ENCODE assay signal across 1 cellular context in the genomic region with DNA sequence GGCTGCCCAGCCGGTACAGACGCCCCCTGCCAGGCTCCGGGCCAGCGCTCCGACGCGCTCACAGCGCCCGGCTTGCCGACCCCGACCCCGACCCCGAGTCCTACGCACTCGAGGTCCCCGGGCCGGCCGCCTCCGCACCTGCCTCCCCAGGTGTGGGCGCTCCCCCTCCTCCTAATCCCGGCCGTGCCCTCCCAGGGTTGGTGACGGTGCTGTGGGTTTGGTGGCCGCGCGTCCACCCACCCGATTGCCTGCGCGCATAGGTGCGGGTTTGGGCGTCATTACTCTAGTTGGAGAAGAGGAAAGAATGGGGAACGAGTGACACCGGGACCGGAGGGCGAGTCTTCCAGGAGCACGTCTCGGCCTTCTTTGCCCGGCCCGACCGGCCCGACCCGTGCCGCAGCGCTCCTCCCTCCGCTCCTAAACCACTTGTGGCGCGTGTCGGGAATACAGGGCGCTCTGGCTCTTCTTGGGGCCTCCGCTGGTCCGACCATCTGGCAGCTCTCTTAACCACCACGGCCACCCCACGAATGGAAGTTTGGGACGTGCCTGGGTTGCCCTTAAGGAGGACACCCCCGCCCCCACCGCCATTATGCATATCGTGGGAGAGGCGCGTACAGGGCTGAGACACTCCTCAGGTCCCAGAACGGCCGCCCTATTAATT.
TF ChIP-seq lines count a peak whose summit lies in the region.

No MANE protein-coding gene starts in this region.

TF ChIP-seq in K562, 482 proteins besides CTCF, POLR2A, EP300 and RAD21 (continued from another document and continues in another):
- TF ChIP-seq RBM15 (IDR thresholded peaks at IDR 0.05; ENCODE audit: insufficient read depth, low read length) (no peak), GATAD2B (IDR thresholded peaks at IDR 0.05; ENCODE audit: borderline replicate concordance) (no peak), KAT7 (CRISPR knock-in tag; IDR thresholded peaks at IDR 0.05; ENCODE audit: borderline replicate concordance) (0 out of 2 replicates have a peak, but pooled peaks have one; percentile 15), NCOA1 (IDR thresholded peaks at IDR 0.05; ENCODE audit: low read depth) (no peak), YY1 (IDR thresholded peaks at IDR 0.05; ENCODE audit: borderline replicate concordance in 1 of 3, control insufficient read depth in 1 of 3, extremely low read depth in 1 of 3, insufficient read depth in 3 of 3, insufficient read length in 1 of 3, insufficient replicate concordance in 2 of 3, low read depth in 1 of 3, low read length in 2 of 3) (peak; percentile 1 to 76 (median 21)), JUN (IDR thresholded peaks at IDR 0.05; ENCODE audit: borderline replicate concordance, low read depth, low read length) (no peak), JUN (CRISPR knock-in tag; IDR thresholded peaks at IDR 0.05; ENCODE audit: borderline replicate concordance) (0 out of 2 replicates have a peak, but pooled peaks have one; percentile 49), ZNF224 (CRISPR knock-in tag; IDR thresholded peaks at IDR 0.05) (no peak), KDM2B (CRISPR knock-in tag; IDR thresholded peaks at IDR 0.05) (no peak), RCOR1 (IDR thresholded peaks at IDR 0.05; ENCODE audit: borderline replicate concordance in 1 of 2, low read depth in 2 of 2, low read length in 2 of 2) (no peak), CHD1 (IDR thresholded peaks at IDR 0.05; ENCODE audit: low read length) (peak; percentile 62), FOXK1 (CRISPR knock-in tag; IDR thresholded peaks at IDR 0.05; ENCODE audit: borderline replicate concordance) (0 out of 2 replicates have a peak, but pooled peaks have one; percentile 35), TRIM24 (IDR thresholded peaks at IDR 0.05) (0 out of 4 replicates have a peak, but pooled peaks of 1 of the 2 experiments have one; percentile 9), MAZ (CRISPR knock-in tag; conservative IDR thresholded peaks at IDR 0.05 in 1 of 2, IDR thresholded peaks at IDR 0.05 in 1 of 2) (peak; percentile 52 to 56; a peak in 3 of 4 replicates), ZNF696 (CRISPR knock-in tag; conservative IDR thresholded peaks at IDR 0.05) (no peak), SMAD3 (CRISPR knock-in tag; conservative IDR thresholded peaks at IDR 0.05) (no peak), HDAC2 (IDR thresholded peaks at IDR 0.05) (0 out of 2 replicates have a peak, but pooled peaks have one; percentile 32), ZKSCAN8 (CRISPR knock-in tag; IDR thresholded peaks at IDR 0.05) (0 out of 2 replicates have a peak, but pooled peaks have one; percentile 21), SNRNP70 (optimal IDR thresholded peaks at IDR 0.05; ENCODE audit: low read depth, low read length) (no peak), HMG20B (CRISPR knock-in tag; IDR thresholded peaks at IDR 0.05) (no peak), ZNF431 (CRISPR knock-in tag; IDR thresholded peaks at IDR 0.05) (no peak), ELF4 (CRISPR knock-in tag; IDR thresholded peaks at IDR 0.05) (peak; percentile 76; the same call in 1 of the 2 replicates), MED1 (CRISPR knock-in tag; IDR thresholded peaks at IDR 0.05; ENCODE audit: borderline replicate concordance) (no peak), TAF7 (tag; IDR thresholded peaks at IDR 0.05) (no peak; the same call in 1 of the 2 replicates), ZNF239 (CRISPR knock-in tag; IDR thresholded peaks at IDR 0.05) (no peak), RFX7 (CRISPR knock-in tag; IDR thresholded peaks at IDR 0.05) (no peak), SIRT6 (IDR thresholded peaks at IDR 0.05; ENCODE audit: low read depth, low read length) (no peak), ZC3H4 (CRISPR knock-in tag; IDR thresholded peaks at IDR 0.05; ENCODE audit: borderline replicate concordance) (peak; percentile 87), SLC30A9 (CRISPR knock-in tag; IDR thresholded peaks at IDR 0.05) (no peak), ZC3H8 (IDR thresholded peaks at IDR 0.05) (0 out of 2 replicates have a peak, but pooled peaks have one; percentile 69), PML (IDR thresholded peaks at IDR 0.05; ENCODE audit: low read length) (peak; percentile 89), YBX1 (IDR thresholded peaks at IDR 0.05) (no peak), PURB (CRISPR knock-in tag; IDR thresholded peaks at IDR 0.05; ENCODE audit: low read depth) (no peak), STAT5A (IDR thresholded peaks at IDR 0.05; ENCODE audit: borderline replicate concordance, low read length) (no peak), SMARCC2 (IDR thresholded peaks at IDR 0.05; ENCODE audit: low read depth) (no peak), POLR2B (IDR thresholded peaks at IDR 0.05; ENCODE audit: low read depth, partially characterized antibody) (peak; percentile 56), ZNF589 (CRISPR knock-in tag; IDR thresholded peaks at IDR 0.05; ENCODE audit: low read depth) (no peak), ZBED1 (IDR thresholded peaks at IDR 0.05) (no peak), CBX1 (IDR thresholded peaks at IDR 0.05; ENCODE audit: low read depth) (peak; percentile 97)
- TF ChIP-seq, protein P1, sequence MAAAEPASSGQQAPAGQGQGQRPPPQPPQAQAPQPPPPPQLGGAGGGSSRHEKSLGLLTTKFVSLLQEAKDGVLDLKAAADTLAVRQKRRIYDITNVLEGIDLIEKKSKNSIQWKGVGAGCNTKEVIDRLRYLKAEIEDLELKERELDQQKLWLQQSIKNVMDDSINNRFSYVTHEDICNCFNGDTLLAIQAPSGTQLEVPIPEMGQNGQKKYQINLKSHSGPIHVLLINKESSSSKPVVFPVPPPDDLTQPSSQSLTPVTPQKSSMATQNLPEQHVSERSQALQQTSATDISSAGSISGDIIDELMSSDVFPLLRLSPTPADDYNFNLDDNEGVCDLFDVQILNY (CRISPR knock-in tag; IDR thresholded peaks at IDR 0.05): no peak
- TF ChIP-seq, protein P2, sequence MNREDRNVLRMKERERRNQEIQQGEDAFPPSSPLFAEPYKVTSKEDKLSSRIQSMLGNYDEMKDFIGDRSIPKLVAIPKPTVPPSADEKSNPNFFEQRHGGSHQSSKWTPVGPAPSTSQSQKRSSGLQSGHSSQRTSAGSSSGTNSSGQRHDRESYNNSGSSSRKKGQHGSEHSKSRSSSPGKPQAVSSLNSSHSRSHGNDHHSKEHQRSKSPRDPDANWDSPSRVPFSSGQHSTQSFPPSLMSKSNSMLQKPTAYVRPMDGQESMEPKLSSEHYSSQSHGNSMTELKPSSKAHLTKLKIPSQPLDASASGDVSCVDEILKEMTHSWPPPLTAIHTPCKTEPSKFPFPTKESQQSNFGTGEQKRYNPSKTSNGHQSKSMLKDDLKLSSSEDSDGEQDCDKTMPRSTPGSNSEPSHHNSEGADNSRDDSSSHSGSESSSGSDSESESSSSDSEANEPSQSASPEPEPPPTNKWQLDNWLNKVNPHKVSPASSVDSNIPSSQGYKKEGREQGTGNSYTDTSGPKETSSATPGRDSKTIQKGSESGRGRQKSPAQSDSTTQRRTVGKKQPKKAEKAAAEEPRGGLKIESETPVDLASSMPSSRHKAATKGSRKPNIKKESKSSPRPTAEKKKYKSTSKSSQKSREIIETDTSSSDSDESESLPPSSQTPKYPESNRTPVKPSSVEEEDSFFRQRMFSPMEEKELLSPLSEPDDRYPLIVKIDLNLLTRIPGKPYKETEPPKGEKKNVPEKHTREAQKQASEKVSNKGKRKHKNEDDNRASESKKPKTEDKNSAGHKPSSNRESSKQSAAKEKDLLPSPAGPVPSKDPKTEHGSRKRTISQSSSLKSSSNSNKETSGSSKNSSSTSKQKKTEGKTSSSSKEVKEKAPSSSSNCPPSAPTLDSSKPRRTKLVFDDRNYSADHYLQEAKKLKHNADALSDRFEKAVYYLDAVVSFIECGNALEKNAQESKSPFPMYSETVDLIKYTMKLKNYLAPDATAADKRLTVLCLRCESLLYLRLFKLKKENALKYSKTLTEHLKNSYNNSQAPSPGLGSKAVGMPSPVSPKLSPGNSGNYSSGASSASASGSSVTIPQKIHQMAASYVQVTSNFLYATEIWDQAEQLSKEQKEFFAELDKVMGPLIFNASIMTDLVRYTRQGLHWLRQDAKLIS (CRISPR knock-in tag; IDR thresholded peaks at IDR 0.05): 0 out of 2 replicates have a peak, but pooled peaks have one; percentile 15
- TF ChIP-seq, protein P3, sequence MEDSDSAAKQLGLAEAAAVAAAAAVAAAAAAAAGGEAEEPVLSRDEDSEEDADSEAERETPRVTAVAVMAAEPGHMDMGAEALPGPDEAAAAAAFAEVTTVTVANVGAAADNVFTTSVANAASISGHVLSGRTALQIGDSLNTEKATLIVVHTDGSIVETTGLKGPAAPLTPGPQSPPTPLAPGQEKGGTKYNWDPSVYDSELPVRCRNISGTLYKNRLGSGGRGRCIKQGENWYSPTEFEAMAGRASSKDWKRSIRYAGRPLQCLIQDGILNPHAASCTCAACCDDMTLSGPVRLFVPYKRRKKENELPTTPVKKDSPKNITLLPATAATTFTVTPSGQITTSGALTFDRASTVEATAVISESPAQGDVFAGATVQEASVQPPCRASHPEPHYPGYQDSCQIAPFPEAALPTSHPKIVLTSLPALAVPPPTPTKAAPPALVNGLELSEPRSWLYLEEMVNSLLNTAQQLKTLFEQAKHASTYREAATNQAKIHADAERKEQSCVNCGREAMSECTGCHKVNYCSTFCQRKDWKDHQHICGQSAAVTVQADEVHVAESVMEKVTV (CRISPR knock-in tag; IDR thresholded peaks at IDR 0.05): no peak
- TF ChIP-seq, protein P4, sequence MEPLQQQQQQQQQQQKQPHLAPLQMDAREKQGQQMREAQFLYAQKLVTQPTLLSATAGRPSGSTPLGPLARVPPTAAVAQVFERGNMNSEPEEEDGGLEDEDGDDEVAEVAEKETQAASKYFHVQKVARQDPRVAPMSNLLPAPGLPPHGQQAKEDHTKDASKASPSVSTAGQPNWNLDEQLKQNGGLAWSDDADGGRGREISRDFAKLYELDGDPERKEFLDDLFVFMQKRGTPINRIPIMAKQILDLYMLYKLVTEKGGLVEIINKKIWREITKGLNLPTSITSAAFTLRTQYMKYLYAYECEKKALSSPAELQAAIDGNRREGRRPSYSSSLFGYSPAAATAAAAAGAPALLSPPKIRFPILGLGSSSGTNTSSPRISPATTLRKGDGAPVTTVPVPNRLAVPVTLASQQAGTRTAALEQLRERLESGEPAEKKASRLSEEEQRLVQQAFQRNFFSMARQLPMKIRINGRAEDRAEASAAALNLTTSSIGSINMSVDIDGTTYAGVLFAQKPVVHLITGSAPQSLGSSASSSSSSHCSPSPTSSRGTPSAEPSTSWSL (CRISPR knock-in tag; IDR thresholded peaks at IDR 0.05; ENCODE audit: borderline replicate concordance): no peak
- TF ChIP-seq, protein P5, sequence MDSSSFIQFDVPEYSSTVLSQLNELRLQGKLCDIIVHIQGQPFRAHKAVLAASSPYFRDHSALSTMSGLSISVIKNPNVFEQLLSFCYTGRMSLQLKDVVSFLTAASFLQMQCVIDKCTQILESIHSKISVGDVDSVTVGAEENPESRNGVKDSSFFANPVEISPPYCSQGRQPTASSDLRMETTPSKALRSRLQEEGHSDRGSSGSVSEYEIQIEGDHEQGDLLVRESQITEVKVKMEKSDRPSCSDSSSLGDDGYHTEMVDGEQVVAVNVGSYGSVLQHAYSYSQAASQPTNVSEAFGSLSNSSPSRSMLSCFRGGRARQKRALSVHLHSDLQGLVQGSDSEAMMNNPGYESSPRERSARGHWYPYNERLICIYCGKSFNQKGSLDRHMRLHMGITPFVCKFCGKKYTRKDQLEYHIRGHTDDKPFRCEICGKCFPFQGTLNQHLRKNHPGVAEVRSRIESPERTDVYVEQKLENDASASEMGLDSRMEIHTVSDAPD (CRISPR knock-in tag; IDR thresholded peaks at IDR 0.05): no peak
- TF ChIP-seq, protein P6, sequence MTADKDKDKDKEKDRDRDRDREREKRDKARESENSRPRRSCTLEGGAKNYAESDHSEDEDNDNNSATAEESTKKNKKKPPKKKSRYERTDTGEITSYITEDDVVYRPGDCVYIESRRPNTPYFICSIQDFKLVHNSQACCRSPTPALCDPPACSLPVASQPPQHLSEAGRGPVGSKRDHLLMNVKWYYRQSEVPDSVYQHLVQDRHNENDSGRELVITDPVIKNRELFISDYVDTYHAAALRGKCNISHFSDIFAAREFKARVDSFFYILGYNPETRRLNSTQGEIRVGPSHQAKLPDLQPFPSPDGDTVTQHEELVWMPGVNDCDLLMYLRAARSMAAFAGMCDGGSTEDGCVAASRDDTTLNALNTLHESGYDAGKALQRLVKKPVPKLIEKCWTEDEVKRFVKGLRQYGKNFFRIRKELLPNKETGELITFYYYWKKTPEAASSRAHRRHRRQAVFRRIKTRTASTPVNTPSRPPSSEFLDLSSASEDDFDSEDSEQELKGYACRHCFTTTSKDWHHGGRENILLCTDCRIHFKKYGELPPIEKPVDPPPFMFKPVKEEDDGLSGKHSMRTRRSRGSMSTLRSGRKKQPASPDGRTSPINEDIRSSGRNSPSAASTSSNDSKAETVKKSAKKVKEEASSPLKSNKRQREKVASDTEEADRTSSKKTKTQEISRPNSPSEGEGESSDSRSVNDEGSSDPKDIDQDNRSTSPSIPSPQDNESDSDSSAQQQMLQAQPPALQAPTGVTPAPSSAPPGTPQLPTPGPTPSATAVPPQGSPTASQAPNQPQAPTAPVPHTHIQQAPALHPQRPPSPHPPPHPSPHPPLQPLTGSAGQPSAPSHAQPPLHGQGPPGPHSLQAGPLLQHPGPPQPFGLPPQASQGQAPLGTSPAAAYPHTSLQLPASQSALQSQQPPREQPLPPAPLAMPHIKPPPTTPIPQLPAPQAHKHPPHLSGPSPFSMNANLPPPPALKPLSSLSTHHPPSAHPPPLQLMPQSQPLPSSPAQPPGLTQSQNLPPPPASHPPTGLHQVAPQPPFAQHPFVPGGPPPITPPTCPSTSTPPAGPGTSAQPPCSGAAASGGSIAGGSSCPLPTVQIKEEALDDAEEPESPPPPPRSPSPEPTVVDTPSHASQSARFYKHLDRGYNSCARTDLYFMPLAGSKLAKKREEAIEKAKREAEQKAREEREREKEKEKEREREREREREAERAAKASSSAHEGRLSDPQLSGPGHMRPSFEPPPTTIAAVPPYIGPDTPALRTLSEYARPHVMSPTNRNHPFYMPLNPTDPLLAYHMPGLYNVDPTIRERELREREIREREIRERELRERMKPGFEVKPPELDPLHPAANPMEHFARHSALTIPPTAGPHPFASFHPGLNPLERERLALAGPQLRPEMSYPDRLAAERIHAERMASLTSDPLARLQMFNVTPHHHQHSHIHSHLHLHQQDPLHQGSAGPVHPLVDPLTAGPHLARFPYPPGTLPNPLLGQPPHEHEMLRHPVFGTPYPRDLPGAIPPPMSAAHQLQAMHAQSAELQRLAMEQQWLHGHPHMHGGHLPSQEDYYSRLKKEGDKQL (CRISPR knock-in tag; IDR thresholded peaks at IDR 0.05; ENCODE audit: borderline replicate concordance): no peak
- TF ChIP-seq, protein P7, sequence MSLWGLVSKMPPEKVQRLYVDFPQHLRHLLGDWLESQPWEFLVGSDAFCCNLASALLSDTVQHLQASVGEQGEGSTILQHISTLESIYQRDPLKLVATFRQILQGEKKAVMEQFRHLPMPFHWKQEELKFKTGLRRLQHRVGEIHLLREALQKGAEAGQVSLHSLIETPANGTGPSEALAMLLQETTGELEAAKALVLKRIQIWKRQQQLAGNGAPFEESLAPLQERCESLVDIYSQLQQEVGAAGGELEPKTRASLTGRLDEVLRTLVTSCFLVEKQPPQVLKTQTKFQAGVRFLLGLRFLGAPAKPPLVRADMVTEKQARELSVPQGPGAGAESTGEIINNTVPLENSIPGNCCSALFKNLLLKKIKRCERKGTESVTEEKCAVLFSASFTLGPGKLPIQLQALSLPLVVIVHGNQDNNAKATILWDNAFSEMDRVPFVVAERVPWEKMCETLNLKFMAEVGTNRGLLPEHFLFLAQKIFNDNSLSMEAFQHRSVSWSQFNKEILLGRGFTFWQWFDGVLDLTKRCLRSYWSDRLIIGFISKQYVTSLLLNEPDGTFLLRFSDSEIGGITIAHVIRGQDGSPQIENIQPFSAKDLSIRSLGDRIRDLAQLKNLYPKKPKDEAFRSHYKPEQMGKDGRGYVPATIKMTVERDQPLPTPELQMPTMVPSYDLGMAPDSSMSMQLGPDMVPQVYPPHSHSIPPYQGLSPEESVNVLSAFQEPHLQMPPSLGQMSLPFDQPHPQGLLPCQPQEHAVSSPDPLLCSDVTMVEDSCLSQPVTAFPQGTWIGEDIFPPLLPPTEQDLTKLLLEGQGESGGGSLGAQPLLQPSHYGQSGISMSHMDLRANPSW (CRISPR knock-in tag; IDR thresholded peaks at IDR 0.05): 0 out of 2 replicates have a peak, but pooled peaks have one; percentile 84
